Comparison of ENCODE assay signal across 17 cellular contexts in genomic region chr6:46899636-46900035, GRCh38. TPM values are rescaled to one million over a fixed set of nuclear protein-coding genes. Genes with fewer than 3 reads are reported as not detected.
"Had no signal": no experiment of that assay in that cellular context is flagged by ENCODE, and none has a peak within 500 bp of the region (broad histone marks: within the 10 kb centered on the region; RNA-seq: fewer than 3 reads in every experiment).

No MANE protein-coding gene starts in this region.

- FAIRE-seq: colon had no signal

- H3K4me3 Mint-ChIP-seq: activated CD4-positive, alpha-beta memory T cell treated with anti-CD3 and anti-CD28 coated beads, Interleukin-2, amount 10 ng/mL, durations not matched to agents 7 days and 5 days; activated naive CD8-positive, alpha-beta T cell treated with anti-CD3 and anti-CD28 coated beads for 36 hours; activated T-cell treated with anti-CD3 and anti-CD28 coated beads, Interleukin-2, amount 50 U/mL, for 72 hours; memory B cell; T-helper 2 cell treated with Interferon-gamma antibody and Interleukin-4, amounts not matched to agents 5 μg/mL and 100 μg/mL, for 36 hours had no signal

- DNase-seq: activated CD4-positive, alpha-beta memory T cell treated with anti-CD3 and anti-CD28 coated beads, Interleukin-2, amount 10 ng/mL, durations not matched to agents 7 days and 5 days; activated gamma-delta T cell treated with Interleukin-2 at 50 U/mL for 16 hours; activated naive CD8-positive, alpha-beta T cell treated with anti-CD3 and anti-CD28 coated beads for 36 hours; activated T-cell treated with anti-CD3 and anti-CD28 coated beads, Interleukin-2, amount 50 U/mL, for 72 hours; aorta; hypothalamus; SIG-M5; stimulated activated CD4-positive, alpha-beta T cell treated with anti-CD3 and anti-CD28 coated beads, Interleukin-15, amount 100 ng/mL, for 24 hours; stimulated activated CD4-positive, alpha-beta T cell treated with anti-CD3 and anti-CD28 coated beads, Interleukin-4, amount 100 ng/mL, for 4 hours had no signal

- H3K9me3 Mint-ChIP-seq: activated CD4-positive, alpha-beta memory T cell treated with anti-CD3 and anti-CD28 coated beads, Interleukin-2, amount 10 ng/mL, durations not matched to agents 7 days and 5 days; activated naive CD8-positive, alpha-beta T cell treated with anti-CD3 and anti-CD28 coated beads for 36 hours; activated T-cell treated with anti-CD3 and anti-CD28 coated beads, Interleukin-2, amount 50 U/mL, for 72 hours; memory B cell; T-helper 2 cell treated with Interferon-gamma antibody and Interleukin-4, amounts not matched to agents 5 μg/mL and 100 μg/mL, for 36 hours had no signal

- H3K4me3 ChIP-seq: cardiac muscle cell, gastroesophageal sphincter, tibial nerve had no signal

- H3K4me1 ChIP-seq: tibial nerve had no signal

- H3K4me1 Mint-ChIP-seq: activated CD4-positive, alpha-beta memory T cell treated with anti-CD3 and anti-CD28 coated beads, Interleukin-2, amount 10 ng/mL, durations not matched to agents 7 days and 5 days; activated naive CD8-positive, alpha-beta T cell treated with anti-CD3 and anti-CD28 coated beads for 36 hours; memory B cell had no signal

- H3K36me3 Mint-ChIP-seq: activated naive CD8-positive, alpha-beta T cell treated with anti-CD3 and anti-CD28 coated beads for 36 hours; memory B cell had no signal

- H3K36me3 ChIP-seq: cardiac muscle cell, gastroesophageal sphincter, tibial nerve had no signal

- H3K9me3 ChIP-seq: gastroesophageal sphincter, tibial nerve had no signal

- H3K27ac Mint-ChIP-seq: activated CD4-positive, alpha-beta memory T cell treated with anti-CD3 and anti-CD28 coated beads, Interleukin-2, amount 10 ng/mL, durations not matched to agents 7 days and 5 days; activated naive CD8-positive, alpha-beta T cell treated with anti-CD3 and anti-CD28 coated beads for 36 hours; activated T-cell treated with anti-CD3 and anti-CD28 coated beads, Interleukin-2, amount 50 U/mL, for 72 hours; memory B cell; T-helper 2 cell treated with Interferon-gamma antibody and Interleukin-4, amounts not matched to agents 5 μg/mL and 100 μg/mL, for 36 hours had no signal

- H3K27me3 Mint-ChIP-seq: activated CD4-positive, alpha-beta memory T cell treated with anti-CD3 and anti-CD28 coated beads, Interleukin-2, amount 10 ng/mL, durations not matched to agents 7 days and 5 days had no signal

- H3K27ac ChIP-seq: cardiac muscle cell had no signal

- ATAC-seq: activated T-cell treated with anti-CD3 and anti-CD28 coated beads, Interleukin-2, amount 50 U/mL, for 72 hours; gastroesophageal sphincter had no signal

- H3K27me3 ChIP-seq: cardiac muscle cell, gastroesophageal sphincter, tibial nerve had no signal

RNA-seq across cellular contexts. Expression of gene ADGRF5, which starts 22.1 kb away (rescaled TPM):
- total RNA-seq: activated CD4-positive, alpha-beta memory T cell treated with anti-CD3 and anti-CD28 coated beads, Interleukin-2, amount 10 ng/mL, durations not matched to agents 7 days and 5 days; activated naive CD8-positive, alpha-beta T cell treated with anti-CD3 and anti-CD28 coated beads for 36 hours; activated T-cell treated with anti-CD3 and anti-CD28 coated beads, Interleukin-2, amount 50 U/mL, for 72 hours; osteocyte had no signal
- polyA plus RNA-seq: cardiac muscle cell, neural cell had no signal
